ENCODE assay signal across 14 cellular contexts in the genomic region with DNA sequence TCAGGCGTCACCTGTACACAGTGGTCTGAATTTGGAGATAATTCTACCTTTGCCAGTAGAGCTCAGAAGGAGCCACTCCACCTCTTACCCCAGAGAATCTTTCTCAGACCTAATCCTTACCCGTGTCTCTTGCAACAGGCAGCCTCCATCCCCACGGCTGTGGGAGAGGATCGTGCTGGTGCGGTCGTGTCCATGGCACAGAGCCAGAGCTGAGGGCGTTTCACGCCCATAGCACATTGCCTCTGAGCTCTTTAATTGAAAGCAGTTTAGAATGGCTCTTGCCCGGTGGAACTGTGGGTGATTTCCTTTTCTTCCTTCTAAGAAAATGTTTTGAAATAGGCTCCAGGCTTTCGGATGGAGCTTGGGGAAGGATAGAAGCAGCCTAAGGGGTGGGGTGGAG. TPM values are rescaled to one million over a fixed set of nuclear protein-coding genes. Genes with fewer than 3 reads are reported as not detected.
A peak's percentile ranks its signal among the peaks of the same experiment; 100 is the strongest.
DNase-seq lines count a peak whose midpoint lies in the region; ATAC-seq and TF ChIP-seq lines count a peak whose summit lies in the region.
"Had no signal": no experiment of that assay in that cellular context is flagged by ENCODE, and none has a peak within 500 bp of the region (broad histone marks: within the 10 kb centered on the region; RNA-seq: fewer than 3 reads in every experiment).

No MANE protein-coding gene starts in this region.

- peaks cover 20% of the 10 kb centered on the region for H3K4me1 Mint-ChIP-seq in activated CD4-positive, alpha-beta memory T cell treated with anti-CD3 and anti-CD28 coated beads, Interleukin-2, amount 10 ng/mL, durations not matched to agents 7 days and 5 days

- no peaks in the 10 kb centered on the region for H3K4me1 ChIP-seq in PC-3 (ENCODE audit: insufficient read depth, low read length)

- H3F3A ChIP-seq in PC-3 (ENCODE audit: low read length, unreplicated experiment): no peaks in the 10 kb centered on the region

- H3K4me3 Mint-ChIP-seq in activated CD4-positive, alpha-beta memory T cell treated with anti-CD3 and anti-CD28 coated beads, Interleukin-2, amount 10 ng/mL, durations not matched to agents 7 days and 5 days: no peak overlapping the region
- H3K4me3 Mint-ChIP-seq: GM23338 had no signal

- H3K4me3 ChIP-seq in fibroblast of the aortic adventitia (ENCODE audit: low read depth, low read length) (no peak overlapping the region), PC-3 (ENCODE audit: low read length) (no peak overlapping the region)
- H3K4me3 ChIP-seq: GM23338, thyroid gland had no signal

- TF ChIP-seq CTCF in fibroblast of the aortic adventitia (IDR thresholded peaks at IDR 0.05; ENCODE audit: insufficient read depth, low read length): no peak
- TF ChIP-seq CTCF in PC-3 (conservative IDR thresholded peaks at IDR 0.05; ENCODE audit: low read depth, low read length): no peak

- intact Hi-C loops in posterior cingulate gyrus (cut with DNase I): no loop called here
- intact Hi-C loops in PC-3 (cut with micrococcal nuclease): no loop called here

- H3K79me2 ChIP-seq in PC-3 (ENCODE audit: low read length): no peaks in the 10 kb centered on the region

- H3K36me3 ChIP-seq in PC-3 (ENCODE audit: low read depth, low read length): no peaks in the 10 kb centered on the region
- H3K36me3 ChIP-seq: thyroid gland had no signal

- no peaks in the 10 kb centered on the region for H3K36me3 Mint-ChIP-seq in activated CD4-positive, alpha-beta memory T cell treated with anti-CD3 and anti-CD28 coated beads, Interleukin-2, amount 10 ng/mL, durations not matched to agents 7 days and 5 days (ENCODE audit: low read depth)

- no peak overlapping the region for H3K27ac ChIP-seq in PC-3 (ENCODE audit: low read length)
- H3K27ac ChIP-seq: thyroid gland had no signal

- no peak overlapping the region for H2AFZ ChIP-seq in PC-3 (ENCODE audit: low read length)
- H2AFZ ChIP-seq: GM23338 had no signal

- H4K20me1 ChIP-seq in PC-3 (ENCODE audit: low read length): no peaks in the 10 kb centered on the region

- no peaks in the 10 kb centered on the region for H3K9me3 Mint-ChIP-seq in activated CD4-positive, alpha-beta memory T cell treated with anti-CD3 and anti-CD28 coated beads, Interleukin-2, amount 10 ng/mL, durations not matched to agents 7 days and 5 days
- H3K9me3 Mint-ChIP-seq: GM23338 had no signal

- DNase-seq in GF-D8 (lab: John Stamatoyannopoulos, UW): peak; percentile 32
- DNase-seq in NCI-H69 (lab: John Stamatoyannopoulos, UW): peak; percentile 42
- peak; percentile 31 for DNase-seq in fibroblast of the aortic adventitia (ENCODE audit: low read depth)
- peak in 8 of 10 donors; percentile 29 to 93 (median 66) for DNase-seq in posterior cingulate gyrus
- no peak for DNase-seq in activated CD4-positive, alpha-beta memory T cell treated with anti-CD3 and anti-CD28 coated beads, Interleukin-2, amount 10 ng/mL, durations not matched to agents 7 days and 5 days
- no peak for DNase-seq in PC-3
- no peak for DNase-seq in midbrain (lab: John Stamatoyannopoulos, UW)
- DNase-seq: activated CD4-positive, alpha-beta T cell treated with anti-CD3 and anti-CD28 coated beads for 48 hours; NCI-H1105 treated with DMSO at 0.1 percent for 48 hours; NK-92 treated with Interleukin-12 subunit alpha and Interleukin-12 subunit beta, amount 100 ng/mL, for 24 hours; thyroid gland had no signal

- H3K4me2 ChIP-seq in PC-3 (ENCODE audit: low read length): no peak overlapping the region
- H3K4me2 ChIP-seq: GM23338 had no signal

- H3K27ac Mint-ChIP-seq in activated CD4-positive, alpha-beta memory T cell treated with anti-CD3 and anti-CD28 coated beads, Interleukin-2, amount 10 ng/mL, durations not matched to agents 7 days and 5 days: no peak overlapping the region
- H3K27ac Mint-ChIP-seq: GM23338 had no signal

- no TSS peak for BruUV-seq in PC-3 (replicated peaks; lab: Mats Ljungman, UMichigan)

- H3K9me2 ChIP-seq in PC-3 (replicated peaks; ENCODE audit: low read length): no peaks in the 10 kb centered on the region

- H3K27me3 Mint-ChIP-seq in activated CD4-positive, alpha-beta memory T cell treated with anti-CD3 and anti-CD28 coated beads, Interleukin-2, amount 10 ng/mL, durations not matched to agents 7 days and 5 days: peaks cover 2% of the 10 kb centered on the region

- POLR2A ChIA-PET in activated CD4-positive, alpha-beta memory T cell treated with anti-CD3 and anti-CD28 coated beads, Interleukin-2, amount 10 ng/mL, durations not matched to agents 7 days and 5 days (lab: Charles Lee): no interaction called here
- POLR2A ChIA-PET in PC-3 (lab: Charles Lee; ENCODE audit: unreplicated experiment): no interaction called here

- H3K27me3 ChIP-seq in PC-3 (ENCODE audit: low read length): no peaks in the 10 kb centered on the region
- H3K27me3 ChIP-seq: thyroid gland had no signal

- CTCF ChIA-PET in activated CD4-positive, alpha-beta memory T cell treated with anti-CD3 and anti-CD28 coated beads, Interleukin-2, amount 10 ng/mL, durations not matched to agents 7 days and 5 days (lab: Charles Lee): interaction anchor here (1.7 to 3.2 kb wide), 5 partner anchors 10 to 198 kb away, joined by 6 to 18 read pairs (median 14); a partner anchor contains a TSS
- CTCF ChIA-PET in PC-3 (lab: Charles Lee): no interaction called here

- no peak for ATAC-seq in PC-3
- ATAC-seq: GM23338 had no signal

- H3K9ac ChIP-seq in PC-3 (ENCODE audit: low read length): no peak overlapping the region

- no peaks in the 10 kb centered on the region for H3K9me3 ChIP-seq in PC-3 (ENCODE audit: low read length)
- H3K9me3 ChIP-seq: thyroid gland had no signal

RNA-seq across cellular contexts. Expression of a gene that starts 41.5 kb away (rescaled TPM):
- total RNA-seq in fibroblast of the aortic adventitia (ENCODE audit: low replicate concordance) (not detected in 2 replicates), PC-3 (2014; rRNA removed) (not detected in 2 replicates)
- total RNA-seq in activated CD4-positive, alpha-beta memory T cell treated with anti-CD3 and anti-CD28 coated beads, Interleukin-2, amount 10 ng/mL, durations not matched to agents 7 days and 5 days: 100 to 1,000 TPM; 136 to 141 TPM
- total RNA-seq: bronchial epithelial cell, epithelial cell of proximal tubule, GM23338 had no signal

Comparison
In these comparisons a context has a peak if more than half of its experiments do, and no peak if none do; other contexts are left out.
1. DNase-seq: peak in GF-D8 (single experiment), NCI-H69 (single experiment), fibroblast of the aortic adventitia (single experiment) and posterior cingulate gyrus (8 of 10); none in activated CD4-positive, alpha-beta memory T cell treated with anti-CD3 and anti-CD28 coated beads, Interleukin-2, amount 10 ng/mL, durations not matched to agents 7 days and 5 days (single experiment), PC-3 (single experiment) and midbrain (single experiment).
2. RNA of a gene that starts 41.5 kb away (total RNA-seq): 136 to 141 TPM in activated CD4-positive, alpha-beta memory T cell treated with anti-CD3 and anti-CD28 coated beads, Interleukin-2, amount 10 ng/mL, durations not matched to agents 7 days and 5 days; not detected in fibroblast of the aortic adventitia and not detected in PC-3; every median in the first group is over 100 times any median in the second.